Comparison of ENCODE assay signal across 19 cellular contexts in genomic region chr2:86048383-86048701, GRCh38.
"Had no signal": no experiment of that assay in that cellular context is flagged by ENCODE, and none has a peak within 500 bp of the region (broad histone marks: within the 10 kb centered on the region; RNA-seq: fewer than 3 reads in every experiment).

No MANE protein-coding gene starts in this region.

- FAIRE-seq: bronchial epithelial cell, RCC 7860 had no signal

- H3K4me1 Mint-ChIP-seq: activated B cell treated with CpG ODN at 0.5 μM for 24 hours; activated CD4-positive, alpha-beta memory T cell treated with anti-CD3 and anti-CD28 coated beads, Interleukin-2, amount 10 ng/mL, durations not matched to agents 7 days and 5 days had no signal

- DNase-seq: activated B cell treated with CpG ODN at 0.5 μM for 24 hours; activated CD4-positive, alpha-beta T cell treated with anti-CD3 and anti-CD28 coated beads for 1 hour; activated CD4-positive, alpha-beta T cell treated with anti-CD3 and anti-CD28 coated beads, Interleukin-2, amount 10 ng/mL, durations not matched to agents 24 days and 14 days; activated naive CD4-positive, alpha-beta T cell treated with Interleukin-2 at 50 U/mL for 16 hours; activated T-cell treated with anti-CD3 and anti-CD28 coated beads, Interleukin-2, amount 50 U/mL, for 4 hours; MM.1S; NCI-H1105; NCI-H1436; NCI-H1694 treated with DMSO at 0.1 percent for 48 hours; NCI-H446; NCI-H524; NCI-H748 treated with DMSO at 0.1 percent for 48 hours; PC-3; SHP77 treated with DMSO at 0.1 percent for 48 hours had no signal

- H3K27me3 Mint-ChIP-seq: activated B cell treated with CpG ODN at 0.5 μM for 24 hours; activated CD4-positive, alpha-beta memory T cell treated with anti-CD3 and anti-CD28 coated beads, Interleukin-2, amount 10 ng/mL, durations not matched to agents 7 days and 5 days; activated CD4-positive, alpha-beta T cell treated with anti-CD3 and anti-CD28 coated beads, Interleukin-2, amount 10 ng/mL, durations not matched to agents 24 days and 14 days had no signal

- H3K27ac Mint-ChIP-seq: activated B cell treated with CpG ODN at 0.5 μM for 24 hours; activated CD4-positive, alpha-beta memory T cell treated with anti-CD3 and anti-CD28 coated beads, Interleukin-2, amount 10 ng/mL, durations not matched to agents 7 days and 5 days; activated CD4-positive, alpha-beta T cell treated with anti-CD3 and anti-CD28 coated beads, Interleukin-2, amount 10 ng/mL, durations not matched to agents 24 days and 14 days; T-helper 1 cell treated with Interleukin-12 subunit alpha and Interleukin-12 subunit beta and Interleukin-4 antibody, amounts not matched to agents 30 μg/mL and 1 μg/mL, for 36 hours had no signal

- H3K9me3 Mint-ChIP-seq: activated B cell treated with CpG ODN at 0.5 μM for 24 hours; activated CD4-positive, alpha-beta memory T cell treated with anti-CD3 and anti-CD28 coated beads, Interleukin-2, amount 10 ng/mL, durations not matched to agents 7 days and 5 days; activated CD4-positive, alpha-beta T cell treated with anti-CD3 and anti-CD28 coated beads, Interleukin-2, amount 10 ng/mL, durations not matched to agents 24 days and 14 days; activated naive CD4-positive, alpha-beta T cell treated with anti-CD3 and anti-CD28 coated beads, Interleukin-2, amount 50 U/mL, for 72 hours; activated T-cell treated with anti-CD3 and anti-CD28 coated beads, Interleukin-2, amount 50 U/mL, for 4 hours; T-helper 1 cell treated with Interleukin-12 subunit alpha and Interleukin-12 subunit beta and Interleukin-4 antibody, amounts not matched to agents 30 μg/mL and 1 μg/mL, for 36 hours had no signal

- H3K4me3 Mint-ChIP-seq: activated B cell treated with CpG ODN at 0.5 μM for 24 hours; activated CD4-positive, alpha-beta memory T cell treated with anti-CD3 and anti-CD28 coated beads, Interleukin-2, amount 10 ng/mL, durations not matched to agents 7 days and 5 days; activated CD4-positive, alpha-beta T cell treated with anti-CD3 and anti-CD28 coated beads, Interleukin-2, amount 10 ng/mL, durations not matched to agents 24 days and 14 days; activated T-cell treated with anti-CD3 and anti-CD28 coated beads, Interleukin-2, amount 50 U/mL, for 4 hours; T-helper 1 cell treated with Interleukin-12 subunit alpha and Interleukin-12 subunit beta and Interleukin-4 antibody, amounts not matched to agents 30 μg/mL and 1 μg/mL, for 36 hours had no signal
